ENCODE assay signal across 8 cellular contexts in genomic region chr6:31580807-31581437, GRCh38. TPM values are rescaled to one million over a fixed set of nuclear protein-coding genes. Genes with fewer than 3 reads are reported as not detected.
A peak's percentile ranks its signal among the peaks of the same experiment; 100 is the strongest.
DNase-seq lines count a peak whose midpoint lies in the region; ATAC-seq and TF ChIP-seq lines count a peak whose summit lies in the region.

No MANE protein-coding gene starts in this region.

- peak overlapping the region; percentile 73 for H3K27ac ChIP-seq in foreskin keratinocyte

- DNase-seq in COLO829 (ENCODE audit: low spot score) (peak; percentile 80), KBM-7 (peak; percentile 88), RPMI8226 (peak; percentile 86), foreskin keratinocyte (peak in 1 of 2 donors; percentile 51), stromal cell of bone marrow (ENCODE audit: low read depth) (peak; percentile 47)
- peak; percentile 96 for DNase-seq in activated effector memory CD4-positive, alpha-beta T cell treated with anti-CD3 and anti-CD28 coated beads, Interleukin-2, amount 50 U/mL, for 16 hours

- H2AFZ ChIP-seq in neuron (ENCODE audit: low read depth, low read length), result peak overlapping the region; percentile 85

- ATAC-seq in GM21360 (IDR thresholded peaks at IDR 0.05; ENCODE audit: unreplicated experiment), result peak; percentile 51
- peak; percentile 77 for ATAC-seq in foreskin keratinocyte

- H3K36me3 ChIP-seq in neuron (ENCODE audit: insufficient read depth, low read length), result no peaks in the 10 kb centered on the region

- peak; percentile 96 for TF ChIP-seq CTCF in foreskin keratinocyte (conservative IDR thresholded peaks at IDR 0.05)

- peak overlapping the region; percentile 54 for H3K4me3 ChIP-seq in neuron (ENCODE audit: low read length)

- H3K9me3 ChIP-seq in neuron (ENCODE audit: low read length), result no peaks in the 10 kb centered on the region

- in situ Hi-C loops in KBM-7 (cut with MboI; ENCODE audit: low pct_unique_long_range_greater_than_20kb, low sequenced_read_pairs), result no loop called here

- peaks cover 14% of the 10 kb centered on the region for H3K4me1 ChIP-seq in foreskin keratinocyte
- H3K4me1 ChIP-seq in neuron (ENCODE audit: insufficient read depth, low read length), result no peaks in the 10 kb centered on the region

- H3K27me3 ChIP-seq in foreskin keratinocyte (no peaks in the 10 kb centered on the region), neuron (ENCODE audit: insufficient read depth, low read length) (peaks cover 21% of the 10 kb centered on the region)

RNA-seq across cellular contexts. Expression of gene LTB, which starts 1.3 kb away (rescaled TPM):
- 0.92 and 1.4 TPM in 2 replicates for total RNA-seq in foreskin keratinocyte
- polyA plus RNA-seq in foreskin keratinocyte, result 1.6 and 3.0 TPM in 2 replicates

RNA-seq across cellular contexts. Expression of gene LST1, which starts 5.2 kb away (rescaled TPM):
- 0.34 TPM in 1 of 2 replicates, not detected in the other for total RNA-seq in foreskin keratinocyte
- 0.20 and 0.25 TPM in 2 replicates for polyA plus RNA-seq in foreskin keratinocyte

RNA-seq across cellular contexts. Expression of gene TNF, which starts 5.6 kb away (rescaled TPM):
- total RNA-seq in foreskin keratinocyte, result 4.7 and 10.5 TPM in 2 replicates
- 4.5 and 9.2 TPM in 2 replicates for polyA plus RNA-seq in foreskin keratinocyte

RNA-seq across cellular contexts. Expression of gene LTA, which starts 8.8 kb away (rescaled TPM):
- not detected in 2 replicates for total RNA-seq in foreskin keratinocyte
- polyA plus RNA-seq in foreskin keratinocyte, result not detected in 2 replicates

RNA-seq across cellular contexts. Expression of gene NCR3, which starts 11.9 kb away (rescaled TPM):
- not detected in 2 replicates for total RNA-seq in foreskin keratinocyte
- not detected in 2 replicates for polyA plus RNA-seq in foreskin keratinocyte
